Comparison of ENCODE assay signal across 18 cellular contexts in the genomic region with DNA sequence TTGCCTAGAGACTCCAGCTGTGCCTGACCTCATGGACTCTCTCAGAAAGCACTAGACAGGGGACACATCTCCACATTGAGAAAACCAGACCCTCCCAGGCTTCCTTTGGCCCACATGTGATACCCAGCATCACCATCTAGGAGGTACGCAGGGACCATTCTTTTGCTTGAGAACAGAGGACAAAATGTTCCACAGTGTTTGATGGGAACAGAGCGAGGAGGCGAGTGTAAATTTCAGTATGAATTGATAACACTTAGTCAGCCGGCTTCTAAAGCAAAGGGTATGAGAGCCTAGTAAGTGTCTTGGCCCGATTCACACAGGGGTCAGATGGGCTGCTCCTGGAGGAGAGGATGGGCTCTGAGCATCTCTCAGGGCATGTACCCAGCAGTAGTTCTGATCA.
DNase-seq lines count a peak whose midpoint lies in the region; ATAC-seq and TF ChIP-seq lines count a peak whose summit lies in the region.
"Had no signal": no experiment of that assay in that cellular context is flagged by ENCODE, and none has a peak within 500 bp of the region (broad histone marks: within the 10 kb centered on the region; RNA-seq: fewer than 3 reads in every experiment).

No MANE protein-coding gene starts in this region.

- CTCF ChIA-PET in activated naive CD4-positive, alpha-beta T cell treated with anti-CD3 and anti-CD28 coated beads for 36 hours (lab: Charles Lee), result interaction anchor here (0.8 to 1.0 kb wide), 3 partner anchors 11 to 242 kb away, joined by 3 read pairs; no protein-coding TSS in a partner anchor

- no peak for TF ChIP-seq CTCF in DND-41 (IDR thresholded peaks at IDR 0.05; ENCODE audit: borderline replicate concordance, extremely low read depth, low read length, poor library complexity, severe bottlenecking)

- H3K27me3 Mint-ChIP-seq in activated naive CD4-positive, alpha-beta T cell treated with anti-CD3 and anti-CD28 coated beads for 36 hours (ENCODE audit: low read depth), result no peaks in the 10 kb centered on the region
- no peaks in the 10 kb centered on the region for H3K27me3 Mint-ChIP-seq in activated naive CD8-positive, alpha-beta T cell treated with anti-CD3 and anti-CD28 coated beads, Interleukin-2, amount 50 U/mL, for 24 hours

- no peak overlapping the region for H3K27ac Mint-ChIP-seq in activated naive CD4-positive, alpha-beta T cell treated with anti-CD3 and anti-CD28 coated beads for 36 hours
- H3K27ac Mint-ChIP-seq in activated naive CD8-positive, alpha-beta T cell treated with anti-CD3 and anti-CD28 coated beads, Interleukin-2, amount 50 U/mL, for 24 hours, result no peak overlapping the region

- ATAC-seq in activated CD4-positive, CD25-positive, alpha-beta regulatory T cell treated with anti-CD3 and anti-CD28 coated beads, Interleukin-2, amount 50 U/mL, for 24 hours, result peak; percentile 25 to 53
- ATAC-seq in DND-41 (ENCODE audit: insufficient read depth, low read depth), result no peak
- peak; percentile 87 for ATAC-seq in activated naive CD8-positive, alpha-beta T cell treated with anti-CD3 and anti-CD28 coated beads, Interleukin-2, amount 50 U/mL, for 24 hours
- ATAC-seq: HepG2 had no signal

- no peaks in the 10 kb centered on the region for H3K9me3 ChIP-seq in DND-41 (ENCODE audit: insufficient read depth, low read length, severe bottlenecking)

- DNase-seq in activated CD4-positive, CD25-positive, alpha-beta regulatory T cell (lab: John Stamatoyannopoulos, UW), result no peak
- DNase-seq in activated naive CD4-positive, alpha-beta T cell treated with anti-CD3 and anti-CD28 coated beads for 36 hours, result peak; percentile 73
- no peak for DNase-seq in activated naive CD4-positive, alpha-beta T cell (lab: John Stamatoyannopoulos, UW)
- DNase-seq in DND-41 (no peak), iPS-NIHi11 (ENCODE audit: low spot score) (no peak), NCI-H1417 treated with DMSO at 0.1 percent for 48 hours (lab: John Stamatoyannopoulos, UW) (no peak)
- no peak for DNase-seq in activated naive CD8-positive, alpha-beta T cell treated with anti-CD3 and anti-CD28 coated beads, Interleukin-2, amount 50 U/mL, for 24 hours
- DNase-seq: AML-193; DMS79 treated with DMSO at 0.1 percent for 48 hours; H7; KBM-7; NCI-H1105 treated with DMSO at 0.1 percent for 48 hours; NCI-H1694 treated with DMSO at 0.1 percent for 48 hours; NK-92 treated with Interleukin-12 subunit alpha and Interleukin-12 subunit beta, amount 100 ng/mL, for 24 hours had no signal

- no peak overlapping the region for H2AFZ ChIP-seq in DND-41 (ENCODE audit: low read depth, low read length)

- no peak overlapping the region for H3K4me3 ChIP-seq in DND-41 (ENCODE audit: low read depth in 1 of 2, low read length in 2 of 2)

- H3K4me1 Mint-ChIP-seq in activated naive CD4-positive, alpha-beta T cell treated with anti-CD3 and anti-CD28 coated beads for 36 hours (ENCODE audit: low read depth), result peaks cover 49% of the 10 kb centered on the region
- H3K4me1 Mint-ChIP-seq in activated naive CD8-positive, alpha-beta T cell treated with anti-CD3 and anti-CD28 coated beads, Interleukin-2, amount 50 U/mL, for 24 hours, result peaks cover 35% of the 10 kb centered on the region

- H3K79me2 ChIP-seq in DND-41 (ENCODE audit: insufficient read depth, low read length), result no peaks in the 10 kb centered on the region

- no peaks in the 10 kb centered on the region for H3K36me3 ChIP-seq in DND-41 (ENCODE audit: insufficient read depth, low read length)

- no peak overlapping the region for H3K9ac ChIP-seq in DND-41 (ENCODE audit: low read depth, low read length)

- intact Hi-C loops in activated naive CD4-positive, alpha-beta T cell treated with anti-CD3 and anti-CD28 coated beads for 36 hours (cut with micrococcal nuclease), result loop anchor here (1.0 to 10.0 kb wide), 4 partner anchors 9 to 605 kb away; no protein-coding TSS in a partner anchor

- H3K9me3 Mint-ChIP-seq in activated naive CD4-positive, alpha-beta T cell treated with anti-CD3 and anti-CD28 coated beads for 36 hours, result no peaks in the 10 kb centered on the region
- peaks cover 4% of the 10 kb centered on the region for H3K9me3 Mint-ChIP-seq in activated naive CD8-positive, alpha-beta T cell treated with anti-CD3 and anti-CD28 coated beads, Interleukin-2, amount 50 U/mL, for 24 hours

- peaks cover 48% of the 10 kb centered on the region for H3K4me1 ChIP-seq in DND-41 (ENCODE audit: insufficient read depth, low read length)

- no peak overlapping the region for H3K4me3 Mint-ChIP-seq in activated naive CD4-positive, alpha-beta T cell treated with anti-CD3 and anti-CD28 coated beads for 36 hours
- no peak overlapping the region for H3K4me3 Mint-ChIP-seq in activated naive CD8-positive, alpha-beta T cell treated with anti-CD3 and anti-CD28 coated beads, Interleukin-2, amount 50 U/mL, for 24 hours

- H4K20me1 ChIP-seq in DND-41 (ENCODE audit: insufficient read depth, low read length), result no peaks in the 10 kb centered on the region

- H3K27me3 ChIP-seq in DND-41 (ENCODE audit: insufficient read depth, low read length, poor library complexity), result no peaks in the 10 kb centered on the region

- H3K4me2 ChIP-seq in DND-41 (ENCODE audit: insufficient read depth, low read length), result no peak overlapping the region

- H3K36me3 Mint-ChIP-seq in activated naive CD4-positive, alpha-beta T cell treated with anti-CD3 and anti-CD28 coated beads for 36 hours (ENCODE audit: low read depth), result no peaks in the 10 kb centered on the region
- H3K36me3 Mint-ChIP-seq in activated naive CD8-positive, alpha-beta T cell treated with anti-CD3 and anti-CD28 coated beads, Interleukin-2, amount 50 U/mL, for 24 hours (ENCODE audit: low read depth), result peaks cover 4% of the 10 kb centered on the region

- H3K27ac ChIP-seq in DND-41 (ENCODE audit: low read length), result peak overlapping the region; percentile 37; the same call in 1 of the 2 replicates
- H3K27ac ChIP-seq: 22Rv1, C4-2B had no signal
